In the genomic region with DNA sequence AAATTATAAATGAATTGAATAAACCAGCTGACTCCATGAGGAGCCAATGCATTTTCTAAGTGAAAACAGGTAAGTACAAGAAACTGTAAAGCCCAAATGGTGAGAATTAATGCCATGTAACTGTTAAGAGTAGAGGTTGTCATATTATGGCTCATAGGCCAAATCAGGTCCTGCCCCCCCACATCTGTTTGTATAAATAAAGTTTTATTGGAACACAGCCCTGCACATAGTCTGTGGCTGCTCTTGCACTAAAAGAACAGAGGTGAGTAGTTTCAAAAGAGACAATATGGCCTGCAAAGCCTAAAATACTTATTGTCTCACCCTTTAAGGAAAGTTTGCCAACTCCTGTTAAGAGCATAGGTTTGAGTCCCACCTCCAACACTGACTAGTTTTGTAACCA, we compare ENCODE assay signal across 21 cellular contexts.
"Had no signal": no experiment of that assay in that cellular context is flagged by ENCODE, and none has a peak within 500 bp of the region (broad histone marks: within the 10 kb centered on the region; RNA-seq: fewer than 3 reads in every experiment).

No MANE protein-coding gene starts in this region.

- DNase-seq: colonic mucosa; cortex of kidney; effector CD8-positive, alpha-beta T cell; effector memory CD8-positive, alpha-beta T cell; esophagus squamous epithelium; foreskin fibroblast; gastrocnemius medialis; glutamatergic neuron; heart right ventricle; hippocampal formation; left cardiac atrium; left lung; left ventricle myocardium superior; lower lobe of right lung; midbrain; naive thymus-derived CD4-positive, alpha-beta T cell had no signal

- H3K4me1 ChIP-seq: colonic mucosa, esophagus squamous epithelium, gastrocnemius medialis, heart right ventricle, left lung, lower lobe of right lung had no signal

- H3K27me3 ChIP-seq: colonic mucosa, esophagus squamous epithelium had no signal

- H3K27ac ChIP-seq: colonic mucosa, epithelial cell of prostate, esophagus squamous epithelium, gastrocnemius medialis, heart right ventricle, left lung, lower lobe of right lung had no signal

- H3K4me3 ChIP-seq: colonic mucosa, esophagus squamous epithelium, gastrocnemius medialis, heart right ventricle, left lung, lower lobe of right lung had no signal

- ATAC-seq: effector memory CD8-positive, alpha-beta T cell; esophagus mucosa; gastrocnemius medialis; heart right ventricle; left cardiac atrium; left lung; left ventricle myocardium superior; lower lobe of right lung; naive thymus-derived CD4-positive, alpha-beta T cell had no signal

- H3K9me3 ChIP-seq: colonic mucosa, esophagus squamous epithelium, gastrocnemius medialis, left lung, lower lobe of right lung had no signal

- H3K36me3 ChIP-seq: colonic mucosa, esophagus squamous epithelium, gastrocnemius medialis, heart right ventricle, left lung, lower lobe of right lung had no signal

- FAIRE-seq: endometrium, islet of Langerhans, keratinocyte had no signal
